In genomic region chr6:105484238-105485161, GRCh38 we compare ENCODE assay signal across 8 cellular contexts.
DNase-seq lines count a peak whose midpoint lies in the region; TF ChIP-seq lines count a peak whose summit lies in the region.

No MANE protein-coding gene starts in this region.

- H3K27ac Mint-ChIP-seq in neural crest cell (ENCODE audit: unreplicated experiment), result no peak overlapping the region

- no peaks in the 10 kb centered on the region for H3K27me3 Mint-ChIP-seq in neural crest cell (ENCODE audit: low read depth)

- CTCF ChIA-PET in SK-N-SH (lab: Yijun Ruan, JAX), result interaction anchor here (0.6 to 3.5 kb wide), 19 partner anchors 10 to 816 kb away, joined by 3 to 31 read pairs (median 3); no protein-coding TSS in a partner anchor

- peak overlapping the region; percentile 43; the same call in 1 of the 2 replicates for H3K4me2 ChIP-seq in SK-N-SH

- no peaks in the 10 kb centered on the region for H3K27me3 ChIP-seq in SK-N-SH (ENCODE audit: insufficient read depth)

- 31% methylated on average over 12 of the region's 12 CpGs for WGBS in SK-N-SH (ENCODE audit: low lambda C conversion rate)

- H3K4me1 Mint-ChIP-seq in neural crest cell, result peaks cover 42% of the 10 kb centered on the region

- H2AFZ ChIP-seq in SK-N-SH (ENCODE audit: low read depth), result peak overlapping the region; percentile 43; the same call in 1 of the 2 replicates

- peaks cover 2 to 17% of the 10 kb centered on the region in 2 experiments for H3K4me1 ChIP-seq in SK-N-SH (ENCODE audit: control insufficient read depth in 1 of 2, insufficient read depth in 2 of 2, low read depth in 1 of 2, low read length in 1 of 2)

- no peak for DNase-seq in AG09319 (ENCODE audit: extremely low read depth, low read depth)
- no peak for DNase-seq in GM13976 (ENCODE audit: low spot score)
- peak; percentile 64 for DNase-seq in LoVo (ENCODE audit: low spot score)
- DNase-seq in SK-N-SH, result peak; percentile 25
- no peak for DNase-seq in epithelial cell of prostate (ENCODE audit: low read depth, low spot score)
- no peak for DNase-seq in neural crest cell (ENCODE audit: low read depth, low spot score)
- DNase-seq in Ammon's horn (ENCODE audit: low spot score), result no peak
- no peak for DNase-seq in stimulated activated CD8-positive, alpha-beta memory T cell treated with anti-CD3 and anti-CD28 coated beads, Interleukin-4, amount 100 ng/mL, for 48 hours

- H3K4me3 ChIP-seq in SK-N-SH (ENCODE audit: low read depth in 2 of 2, low read length in 1 of 2), result no peak overlapping the region

- H4K20me1 ChIP-seq in SK-N-SH (ENCODE audit: insufficient read depth), result no peaks in the 10 kb centered on the region

- no peaks in the 10 kb centered on the region for H3K36me3 ChIP-seq in SK-N-SH (replicated peaks in 1 of 2; ENCODE audit: control insufficient read depth in 1 of 2, insufficient read depth in 2 of 2, low read length in 1 of 2)

- H3K9me3 ChIP-seq in SK-N-SH, result no peaks in the 10 kb centered on the region

- H3K9me2 ChIP-seq in SK-N-SH, result no peaks in the 10 kb centered on the region

- H3K4me3 Mint-ChIP-seq in neural crest cell, result no peak overlapping the region

- peak overlapping the region in 1 of 2 experiments; percentile 53; a peak in 2 of 4 replicates for H3K27ac ChIP-seq in SK-N-SH (ENCODE audit: low read depth in 2 of 2, low read length in 1 of 2)
- H3K27ac ChIP-seq in epithelial cell of prostate, result peak overlapping the region; percentile 52

- POLR2A ChIA-PET in SK-N-SH (lab: Yijun Ruan, JAX), result no interaction called here

- no peak for TF ChIP-seq EP300 in SK-N-SH (IDR thresholded peaks at IDR 0.05; ENCODE audit: borderline replicate concordance in 1 of 2, low read depth in 1 of 2, low read length in 1 of 2)

- in situ Hi-C loops in GM13976 (cut with MboI; ENCODE audit: low sequenced_read_pairs, unreplicated experiment), result loop anchor here (10.0 to 25.0 kb wide), 2 partner anchors 260 to 603 kb away; partner anchors contain the start of gene PRDM1

- TF ChIP-seq RAD21 in SK-N-SH (IDR thresholded peaks at IDR 0.05; ENCODE audit: low read length), result peak; percentile 91

- peak overlapping the region; percentile 3; the same call in 1 of the 2 replicates for H3K9ac ChIP-seq in SK-N-SH

- H3K9me3 Mint-ChIP-seq in neural crest cell, result no peaks in the 10 kb centered on the region

- no peaks in the 10 kb centered on the region for H3K79me2 ChIP-seq in SK-N-SH (ENCODE audit: insufficient read depth)

- peaks cover 16% of the 10 kb centered on the region for H3F3A ChIP-seq in SK-N-SH (replicated peaks; ENCODE audit: insufficient read depth)

- peak; percentile 85 for TF ChIP-seq CTCF in AG09319 (IDR thresholded peaks at IDR 0.05; ENCODE audit: low read depth, low read length)
- peak; percentile 64 for TF ChIP-seq CTCF in GM13976 (IDR thresholded peaks at IDR 0.05; ENCODE audit: borderline replicate concordance, control extremely low read depth, extremely low read depth, insufficient read depth, missing control alignments)
- peak; percentile 99 for TF ChIP-seq CTCF in SK-N-SH (IDR thresholded peaks at IDR 0.05)
- TF ChIP-seq CTCF in neural crest cell (conservative IDR thresholded peaks at IDR 0.05), result peak; percentile 88

- no peaks in the 10 kb centered on the region for H3K36me3 Mint-ChIP-seq in neural crest cell (ENCODE audit: low read depth)

TF ChIP-seq in SK-N-SH, 30 proteins besides CTCF, POLR2A, EP300 and RAD21:
- TF ChIP-seq RFX5 (IDR thresholded peaks at IDR 0.05; ENCODE audit: low read length), result no peak
- TF ChIP-seq SMC3 (IDR thresholded peaks at IDR 0.05; ENCODE audit: low read depth, low read length), result peak; percentile 57
- no peak for TF ChIP-seq IRF3 (IDR thresholded peaks at IDR 0.05; ENCODE audit: low read depth, low read length)

Comparison
In these comparisons a context has a peak if more than half of its experiments do, and no peak if none do; other contexts are left out.
1. DNase-seq: peak in LoVo (single experiment) and SK-N-SH (single experiment); none in AG09319 (single experiment), GM13976 (single experiment), epithelial cell of prostate (single experiment), neural crest cell (single experiment), Ammon's horn (single experiment) and stimulated activated CD8-positive, alpha-beta memory T cell treated with anti-CD3 and anti-CD28 coated beads, Interleukin-4, amount 100 ng/mL, for 48 hours (single experiment).
2. Peak in every context shown above with its lines, with median percentiles within 50 percentile points of each other: CTCF ChIP-seq.